Comparison of ENCODE assay signal across 20 cellular contexts in the genomic region with DNA sequence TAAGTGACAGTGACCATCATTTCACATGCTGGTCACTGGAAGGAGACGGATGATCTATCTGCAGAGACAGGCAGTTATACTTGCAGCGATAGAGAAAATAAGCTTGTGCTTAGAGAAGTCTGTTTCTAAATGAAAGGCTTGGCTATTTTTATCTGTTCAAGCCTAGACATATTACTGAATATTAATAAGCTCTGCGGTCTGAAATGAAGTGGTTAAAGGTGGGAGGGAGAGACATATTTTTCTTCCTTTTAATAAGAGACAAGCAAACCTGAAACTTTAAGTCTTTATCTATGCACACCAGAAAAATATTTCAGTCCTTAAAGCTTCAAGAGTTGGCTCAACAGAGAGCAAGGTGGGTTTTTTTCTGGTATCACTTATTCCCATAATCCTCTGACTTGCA.
"Had no signal": no experiment of that assay in that cellular context is flagged by ENCODE, and none has a peak within 500 bp of the region (broad histone marks: within the 10 kb centered on the region; RNA-seq: fewer than 3 reads in every experiment).

No MANE protein-coding gene starts in this region.

- H3K36me3 Mint-ChIP-seq: immature natural killer cell had no signal

- H3K27me3 Mint-ChIP-seq: dendritic cell treated with granulocyte-macrophage colony-stimulating factor and Interleukin-4, amounts not matched to agents 40 ng/mL and 50 ng/mL, for 4 days; effector memory CD8-positive, alpha-beta T cell; naive thymus-derived CD4-positive, alpha-beta T cell had no signal

- DNase-seq: effector memory CD8-positive, alpha-beta T cell; esophagus squamous epithelium; foreskin fibroblast; immature natural killer cell; left lung; lower lobe of right lung; mesenchymal stem cell; naive thymus-derived CD4-positive, alpha-beta T cell; posterior cingulate gyrus; spleen; stimulated activated CD4-positive, alpha-beta T cell treated with anti-CD3 and anti-CD28 coated beads, Interleukin-15, amount 100 ng/mL, for 24 hours; stimulated activated CD4-positive, alpha-beta T cell treated with anti-CD3 and anti-CD28 coated beads, Interleukin-1b, Interleukin-23, amount 100 ng/mL, for 48 hours; stimulated activated CD4-positive, alpha-beta T cell treated with anti-CD3 and anti-CD28 coated beads, Interleukin-4, amount 100 ng/mL, for 4 hours; stimulated activated naive CD4-positive, alpha-beta T cell; stomach; substantia nigra; transverse colon had no signal

- H3K36me3 ChIP-seq: esophagus squamous epithelium, left lung, lower lobe of right lung, spleen, stomach, thoracic aorta, transverse colon had no signal

- H3K4me3 Mint-ChIP-seq: dendritic cell treated with granulocyte-macrophage colony-stimulating factor and Interleukin-4, amounts not matched to agents 40 ng/mL and 50 ng/mL, for 4 days; effector memory CD8-positive, alpha-beta T cell; immature natural killer cell; naive thymus-derived CD4-positive, alpha-beta T cell had no signal

- H3K4me1 Mint-ChIP-seq: immature natural killer cell had no signal

- H3K4me1 ChIP-seq: spleen had no signal

- H3K27ac Mint-ChIP-seq: dendritic cell treated with granulocyte-macrophage colony-stimulating factor and Interleukin-4, amounts not matched to agents 40 ng/mL and 50 ng/mL, for 4 days; immature natural killer cell; naive thymus-derived CD4-positive, alpha-beta T cell had no signal

- H3K4me3 ChIP-seq: esophagus squamous epithelium, left lung, lower lobe of right lung, spleen, stomach, thoracic aorta, transverse colon had no signal

- H3K9me3 ChIP-seq: esophagus squamous epithelium, left lung, lower lobe of right lung, spleen, stomach, thoracic aorta, transverse colon had no signal

- ATAC-seq: effector memory CD8-positive, alpha-beta T cell; left lung; lower lobe of right lung; sciatic nerve had no signal

- H3K9me3 Mint-ChIP-seq: dendritic cell treated with granulocyte-macrophage colony-stimulating factor and Interleukin-4, amounts not matched to agents 40 ng/mL and 50 ng/mL, for 4 days; effector memory CD8-positive, alpha-beta T cell; immature natural killer cell had no signal

- H3K27me3 ChIP-seq: esophagus squamous epithelium, left lung, spleen, stomach, transverse colon had no signal

- H3K27ac ChIP-seq: esophagus squamous epithelium, left lung, lower lobe of right lung, spleen, stomach, thoracic aorta, transverse colon had no signal
